In the genomic region with DNA sequence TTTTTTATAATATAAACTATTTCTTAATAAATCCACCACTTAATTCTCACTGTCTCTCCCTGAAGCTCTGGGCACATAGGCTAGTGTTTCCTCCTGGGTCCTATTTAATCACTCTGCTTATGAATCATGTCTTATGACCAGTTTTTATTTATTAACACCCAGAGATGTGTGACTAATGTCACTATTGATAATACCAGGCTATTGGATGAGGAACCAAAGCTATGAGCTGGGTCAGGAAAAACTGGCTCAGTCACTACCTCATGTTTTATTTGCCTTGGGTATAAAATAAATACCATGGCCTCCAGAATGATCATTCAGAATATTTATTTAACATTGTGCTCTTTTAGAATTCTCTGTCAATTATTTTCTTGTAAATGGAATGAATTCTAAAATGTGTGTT, we compare ENCODE assay signal across 24 cellular contexts. TPM values are rescaled to one million over a fixed set of nuclear protein-coding genes. Genes with fewer than 3 reads are reported as not detected.
A peak's percentile ranks its signal among the peaks of the same experiment; 100 is the strongest.
DNase-seq lines count a peak whose midpoint lies in the region.
"Had no signal": no experiment of that assay in that cellular context is flagged by ENCODE, and none has a peak within 500 bp of the region (broad histone marks: within the 10 kb centered on the region; RNA-seq: fewer than 3 reads in every experiment).

No MANE protein-coding gene starts in this region.

- H3K9ac ChIP-seq in endocrine pancreas (ENCODE audit: control insufficient read depth, insufficient read depth, low read length) = no peak overlapping the region

- no peaks in the 10 kb centered on the region for H3K36me3 ChIP-seq in endocrine pancreas (ENCODE audit: control insufficient read depth, insufficient read depth, low read length)
- H3K36me3 ChIP-seq: esophagus squamous epithelium had no signal

- H3K27me3 ChIP-seq in endocrine pancreas (ENCODE audit: control insufficient read depth, insufficient read depth, low read length) = no peaks in the 10 kb centered on the region
- H3K27me3 ChIP-seq: hepatocyte had no signal

- peaks cover 35% of the 10 kb centered on the region for H3K4me1 ChIP-seq in endocrine pancreas (ENCODE audit: control insufficient read depth, insufficient read depth, low read length)

- DNase-seq in NCI-H1417 (lab: John Stamatoyannopoulos, UW) (peak in 2 of 3 experiments; percentile 38 to 79), NCI-H1417 treated with DMSO at 0.1 percent for 48 hours (lab: John Stamatoyannopoulos, UW) (no peak), HT-29 (ENCODE audit: low spot score) (peak; percentile 84), mucosa of gallbladder (ENCODE audit: low spot score) (peak; percentile 57), head of caudate nucleus (no peak), SKM-1 treated with dmso at 0.1 percent for 144 hours (lab: John Stamatoyannopoulos, UW; ENCODE audit: unreplicated experiment) (no peak)
- DNase-seq in activated naive CD4-positive, alpha-beta T cell treated with anti-CD3 and anti-CD28 coated beads, Interleukin-2, amount 50 U/mL, for 16 hours = no peak
- DNase-seq: 8988T; activated CD4-positive, alpha-beta T cell treated with anti-CD3 and anti-CD28 coated beads, Interleukin-2, amount 50 U/mL, for 48 hours; activated naive CD4-positive, alpha-beta T cell; activated T-cell treated with anti-CD3 and anti-CD28 coated beads, Interleukin-2, amount 50 U/mL, for 72 hours; effector memory CD8-positive, alpha-beta T cell; EL; esophagus squamous epithelium; IMR-90; NCI-H1092 treated with DMSO at 0.1 percent for 48 hours; NCI-H187 treated with DMSO at 0.1 percent for 48 hours; NCI-H82; RPMI8226 had no signal

- H3K4me3 ChIP-seq in endocrine pancreas (ENCODE audit: control insufficient read depth, insufficient read depth, low read length) = peak overlapping the region; percentile 22
- H3K4me3 ChIP-seq: esophagus squamous epithelium, hepatocyte, lung, skin epidermis had no signal

- intact Hi-C loops in head of caudate nucleus (cut with DNase I) = no loop called here

- H3K9me3 ChIP-seq in endocrine pancreas (ENCODE audit: control insufficient read depth, low read length) = no peaks in the 10 kb centered on the region
- H3K9me3 ChIP-seq: esophagus squamous epithelium had no signal

RNA-seq across cellular contexts. Expression of a gene that starts 5.2 kb away (rescaled TPM):
- total RNA-seq in HT-29 (2014; rRNA removed; shearing (Covaris generic)) = 5.6 and 5.7 TPM in 2 replicates
- total RNA-seq in mucosa of gallbladder = 19.8 TPM
- total RNA-seq: activated T-cell treated with anti-CD3 and anti-CD28 coated beads, Interleukin-2, amount 50 U/mL, for 72 hours; T-helper 1 cell treated with Interleukin-12 subunit alpha and Interleukin-12 subunit beta and Interleukin-4 antibody, amounts not matched to agents 30 ng/mL and 1 ng/mL, for 36 hours had no signal

Comparison
In these comparisons a context has a peak if more than half of its experiments do, and no peak if none do; other contexts are left out.
1. DNase-seq: peak in NCI-H1417 (2 of 3), HT-29 (single experiment) and mucosa of gallbladder (single experiment); none in NCI-H1417 treated with DMSO at 0.1 percent for 48 hours (single experiment), activated naive CD4-positive, alpha-beta T cell treated with anti-CD3 and anti-CD28 coated beads, Interleukin-2, amount 50 U/mL, for 16 hours (single experiment), head of caudate nucleus (0 of 42) and SKM-1 treated with dmso at 0.1 percent for 144 hours (single experiment).